Comparison of ENCODE assay signal across 6 cellular contexts in genomic region chr7:136171233-136171632, GRCh38.
"Had no signal": no experiment of that assay in that cellular context is flagged by ENCODE, and none has a peak within 500 bp of the region (broad histone marks: within the 10 kb centered on the region; RNA-seq: fewer than 3 reads in every experiment).

No MANE protein-coding gene starts in this region.

- FAIRE-seq: HepG2, HTR-8/SVneo had no signal

- ATAC-seq: HepG2 had no signal

- H3K27ac ChIP-seq: HL-60 had no signal

- DNase-seq: IMR-90, KBM-7, KG1 had no signal
